Comparison of ENCODE assay signal across 8 cellular contexts in genomic region chr17:75289832-75290337, GRCh38. TPM values are rescaled to one million over a fixed set of nuclear protein-coding genes. Genes with fewer than 3 reads are reported as not detected.
DNase-seq lines count a peak whose midpoint lies in the region; ATAC-seq and TF ChIP-seq lines count a peak whose summit lies in the region.

No MANE protein-coding gene starts in this region.

- no peak overlapping the region for H2BK20ac ChIP-seq in H9 (ENCODE audit: low read depth, low read length, poor library complexity, severe bottlenecking)

- no peak overlapping the region for H2BK5ac ChIP-seq in H9 (ENCODE audit: insufficient read length, low read length)

- no peak overlapping the region for H2AK5ac ChIP-seq in H9 (ENCODE audit: insufficient read length, low read length)

- no peaks in the 10 kb centered on the region for H3K79me2 ChIP-seq in H9 (ENCODE audit: insufficient read depth, low read length)

- no peak overlapping the region for H4K91ac ChIP-seq in H9 (ENCODE audit: insufficient read length, low read depth, low read length)

- no peak for TF ChIP-seq POLR2A in ovary (IDR thresholded peaks at IDR 0.05)
- TF ChIP-seq POLR2A in upper lobe of left lung (IDR thresholded peaks at IDR 0.05), result peak in 1 of 4 donors; percentile 10

- H3K27ac ChIP-seq in H9 (ENCODE audit: insufficient read length, low read depth, low read length), result no peak overlapping the region
- peak overlapping the region; percentile 51 to 75 for H3K27ac ChIP-seq in ovary
- H3K27ac ChIP-seq in upper lobe of left lung, result peak overlapping the region; percentile 88 to 97 (median 94)

- no peak overlapping the region for H4K8ac ChIP-seq in H9 (replicated peaks; ENCODE audit: insufficient read length, low read depth, low read length)

- H3K4ac ChIP-seq in H9 (ENCODE audit: low read depth, low read length), result no peak overlapping the region

- H3K18ac ChIP-seq in H9 (ENCODE audit: insufficient read length, low read depth, low read length), result no peak overlapping the region

- H2BK15ac ChIP-seq in H9 (ENCODE audit: low read depth, low read length), result no peak overlapping the region

- peaks cover 3 to 20% (median 8%) of the 10 kb centered on the region in 3 experiments; a peak in 5 of 7 replicates for H3K36me3 Mint-ChIP-seq in H9 (ENCODE audit: insufficient read depth in 1 of 3, low read depth in 3 of 3)
- peaks cover 27% of the 10 kb centered on the region for H3K36me3 Mint-ChIP-seq in activated T-helper 1 cell treated with anti-CD3 and anti-CD28 coated beads, Interleukin-12 subunit alpha, Interleukin-12 subunit beta, Interleukin-2, Interleukin-4 antibody, amounts not matched to agents 30 ng/mL and 10 ng/mL and 1 ng/mL, durations not matched to agents 14 hours and 24 hours and 36 hours (ENCODE audit: low read depth)

- H3K27me3 Mint-ChIP-seq in H9 (ENCODE audit: low read depth), result no peaks in the 10 kb centered on the region; the same call in 1 of the 2 replicates
- no peaks in the 10 kb centered on the region for H3K27me3 Mint-ChIP-seq in activated T-helper 1 cell treated with anti-CD3 and anti-CD28 coated beads, Interleukin-12 subunit alpha, Interleukin-12 subunit beta, Interleukin-2, Interleukin-4 antibody, amounts not matched to agents 30 ng/mL and 10 ng/mL and 1 ng/mL, durations not matched to agents 14 hours and 24 hours and 36 hours (ENCODE audit: insufficient read depth)

- no peak overlapping the region for H3K14ac ChIP-seq in H9 (ENCODE audit: insufficient read depth, low read length)

- no peaks in the 10 kb centered on the region for H3K79me1 ChIP-seq in H9 (ENCODE audit: insufficient read depth, low read depth, low read length, poor library complexity, severe bottlenecking)

- no peak overlapping the region for H2BK12ac ChIP-seq in H9 (ENCODE audit: insufficient read length, low read depth, low read length)

- TF ChIP-seq EP300 in ovary (IDR thresholded peaks at IDR 0.05) (no peak), upper lobe of left lung (IDR thresholded peaks at IDR 0.05) (no peak)

- no peaks in the 10 kb centered on the region for H4K20me1 ChIP-seq in H9 (ENCODE audit: control insufficient read depth, insufficient read depth, insufficient read length)

- H3K4me3 ChIP-seq in foreskin fibroblast (ENCODE audit: low read depth in 1 of 2, low read length in 2 of 2) (peak overlapping the region; percentile 85 to 95), ovary (peak overlapping the region; percentile 66), upper lobe of left lung (peak overlapping the region; percentile 72 to 96 (median 84))

- TF ChIP-seq CTCF in H9 (conservative IDR thresholded peaks at IDR 0.05) (no peak; the same call in 2 of the 3 replicates), foreskin fibroblast (IDR thresholded peaks at IDR 0.05; ENCODE audit: low read depth, low read length) (no peak), ovary (IDR thresholded peaks at IDR 0.05) (no peak), upper lobe of left lung (IDR thresholded peaks at IDR 0.05) (peak in 1 of 6 experiments; percentile 1)

- H3T11ph ChIP-seq in H9 (ENCODE audit: low read length), result no peak overlapping the region

- no peaks in the 10 kb centered on the region for H3K9me3 ChIP-seq in H9 (ENCODE audit: control insufficient read depth, low read depth, low read length)
- H3K9me3 ChIP-seq in ovary, result no peaks in the 10 kb centered on the region
- H3K9me3 ChIP-seq in upper lobe of left lung, result no peaks in the 10 kb centered on the region

- no peak overlapping the region for H3K23ac ChIP-seq in H9 (ENCODE audit: insufficient read length, low read depth, low read length)

- H3K27ac Mint-ChIP-seq in H9, result peak overlapping the region in 2 of 3 experiments; percentile 91 to 95; a peak in 4 of 7 replicates
- peak overlapping the region; percentile 100 for H3K27ac Mint-ChIP-seq in activated T-helper 1 cell treated with anti-CD3 and anti-CD28 coated beads, Interleukin-12 subunit alpha, Interleukin-12 subunit beta, Interleukin-2, Interleukin-4 antibody, amounts not matched to agents 30 ng/mL and 10 ng/mL and 1 ng/mL, durations not matched to agents 14 hours and 24 hours and 36 hours

- peaks cover 8 to 10% of the 10 kb centered on the region in 2 experiments for H3K4me1 Mint-ChIP-seq in H9
- H3K4me1 Mint-ChIP-seq in activated T-helper 1 cell treated with anti-CD3 and anti-CD28 coated beads, Interleukin-12 subunit alpha, Interleukin-12 subunit beta, Interleukin-2, Interleukin-4 antibody, amounts not matched to agents 30 ng/mL and 10 ng/mL and 1 ng/mL, durations not matched to agents 14 hours and 24 hours and 36 hours (ENCODE audit: low read depth), result peaks cover 21% of the 10 kb centered on the region

- H3K56ac ChIP-seq in H9 (ENCODE audit: insufficient read length, low read depth, low read length), result no peak overlapping the region

- peak; percentile 58 for DNase-seq in EH (ENCODE audit: low read depth)
- no peak for DNase-seq in H9
- DNase-seq in NOMO-1 treated with DMSO at 0.1 percent for 48 hours (lab: John Stamatoyannopoulos, UW; ENCODE audit: unreplicated experiment), result peak; percentile 87
- no peak for DNase-seq in activated T-helper 1 cell treated with anti-CD3 and anti-CD28 coated beads, Interleukin-12 subunit alpha, Interleukin-12 subunit beta, Interleukin-2, Interleukin-4 antibody, amounts not matched to agents 30 ng/mL and 10 ng/mL and 1 ng/mL, durations not matched to agents 14 hours and 24 hours and 36 hours (ENCODE audit: low spot score)
- peak; percentile 64 to 86 for DNase-seq in foreskin fibroblast
- peak in 3 of 5 donors; percentile 47 to 55 (median 54) for DNase-seq in ovary
- peak in 1 of 2 donors; percentile 80 for DNase-seq in upper lobe of left lung
- DNase-seq in NCI-H82 treated with DMSO at 0.1 percent for 48 hours (lab: John Stamatoyannopoulos, UW; ENCODE audit: unreplicated experiment), result no peak

- H3K27me3 ChIP-seq in H9 (ENCODE audit: insufficient read depth, low read length) (no peaks in the 10 kb centered on the region), ovary (no peaks in the 10 kb centered on the region), upper lobe of left lung (no peaks in the 10 kb centered on the region)

- peak; percentile 61 to 62 for ATAC-seq in upper lobe of left lung (ENCODE audit: low FRiP score in 2 of 2)

- H2AFZ ChIP-seq in H9 (ENCODE audit: low read length), result peak overlapping the region; percentile 70

- H3K36me3 ChIP-seq in ovary (no peaks in the 10 kb centered on the region), upper lobe of left lung (peaks cover 0 to 14% (median 5%) of the 10 kb centered on the region in 4 donors)

- intact Hi-C loops in activated T-helper 1 cell treated with anti-CD3 and anti-CD28 coated beads, Interleukin-12 subunit alpha, Interleukin-12 subunit beta, Interleukin-2, Interleukin-4 antibody, amounts not matched to agents 30 ng/mL and 10 ng/mL and 1 ng/mL, durations not matched to agents 14 hours and 24 hours and 36 hours (cut with micrococcal nuclease), result loop anchor here (1.0 to 2.0 kb wide), 15 partner anchors 7 to 494 kb away; partner anchors contain the start of genes CDR2L, GGA3, GRB2 and JPT1
- intact Hi-C loops in ovary (cut with DNase I), result no loop called here

- H3K4me3 Mint-ChIP-seq in H9, result peak overlapping the region; percentile 89 to 93
- peak overlapping the region; percentile 97 for H3K4me3 Mint-ChIP-seq in activated T-helper 1 cell treated with anti-CD3 and anti-CD28 coated beads, Interleukin-12 subunit alpha, Interleukin-12 subunit beta, Interleukin-2, Interleukin-4 antibody, amounts not matched to agents 30 ng/mL and 10 ng/mL and 1 ng/mL, durations not matched to agents 14 hours and 24 hours and 36 hours

- no CpG with 5 or more reads among the region's 26 CpGs for WGBS in H9 (ENCODE audit: extremely low coverage, insufficient read length, low lambda C conversion rate)
- WGBS in ovary, 3 donors, result 3 to 11% (median 3%) methylated on average over 26 of the region's 26 CpGs
- 4 to 5% methylated on average over 26 of the region's 26 CpGs for whole genome bisulfite sequencing in upper lobe of left lung, 2 donors

- H3K9me3 Mint-ChIP-seq in H9, result no peaks in the 10 kb centered on the region; a peak in 1 of 5 replicates
- H3K9me3 Mint-ChIP-seq in activated T-helper 1 cell treated with anti-CD3 and anti-CD28 coated beads, Interleukin-12 subunit alpha, Interleukin-12 subunit beta, Interleukin-2, Interleukin-4 antibody, amounts not matched to agents 30 ng/mL and 10 ng/mL and 1 ng/mL, durations not matched to agents 14 hours and 24 hours and 36 hours, result no peaks in the 10 kb centered on the region

- no peaks in the 10 kb centered on the region for H3K4me1 ChIP-seq in H9 (ENCODE audit: insufficient read depth, low read length)
- H3K4me1 ChIP-seq in ovary (ENCODE audit: insufficient read depth), result no peaks in the 10 kb centered on the region
- H3K4me1 ChIP-seq in upper lobe of left lung, result peaks cover 8 to 11% (median 10%) of the 10 kb centered on the region in 4 donors

- peaks cover 7% of the 10 kb centered on the region for H3K23me2 ChIP-seq in H9 (ENCODE audit: insufficient read length, low read depth, low read length, poor library complexity, severe bottlenecking)

- peak overlapping the region; percentile 66 for H3K4me2 ChIP-seq in H9 (ENCODE audit: insufficient read depth, insufficient read length, low read length)

- no peak overlapping the region for H2BK120ac ChIP-seq in H9 (ENCODE audit: low read depth, low read length, poor library complexity, severe bottlenecking)

- H3K9ac ChIP-seq in H9 (ENCODE audit: extremely low read depth, insufficient read length, low read length), result peak overlapping the region; percentile 21

- no peak overlapping the region for H4K5ac ChIP-seq in H9 (ENCODE audit: insufficient read length, low read depth, low read length)

RNA-seq across cellular contexts. Expression of gene SLC25A19, which starts 0.7 kb away (rescaled TPM):
- total RNA-seq in H9 (2021), result 24.2 and 27.2 TPM in 2 replicates
- total RNA-seq in activated T-helper 1 cell treated with anti-CD3 and anti-CD28 coated beads, Interleukin-12 subunit alpha, Interleukin-12 subunit beta, Interleukin-2, Interleukin-4 antibody, amounts not matched to agents 30 ng/mL and 10 ng/mL and 1 ng/mL, durations not matched to agents 14 hours and 24 hours and 36 hours, result 119 and 126 TPM in 2 replicates
- total RNA-seq in ovary, result 10 to 100 TPM in 2 of 7 donors, 1 to 10 TPM in 5; 6.0 to 12.1 (median 7.9) TPM
- 1 to 10 TPM; 4.1 to 7.4 TPM for polyA plus RNA-seq in ovary
- total RNA-seq in upper lobe of left lung, result 10 to 100 TPM; 21.9 to 37.0 (median 23.9) TPM

RNA-seq across cellular contexts. Expression of gene MIF4GD, which starts 18.9 kb away (rescaled TPM):
- total RNA-seq in H9 (2021) (24.0 and 26.1 TPM in 2 replicates), ovary (10 to 100 TPM; 11.8 to 20.3 (median 13.9) TPM), upper lobe of left lung (10 to 100 TPM; 19.9 to 42.8 (median 36.2) TPM)
- 49.0 and 49.3 TPM in 2 replicates for total RNA-seq in activated T-helper 1 cell treated with anti-CD3 and anti-CD28 coated beads, Interleukin-12 subunit alpha, Interleukin-12 subunit beta, Interleukin-2, Interleukin-4 antibody, amounts not matched to agents 30 ng/mL and 10 ng/mL and 1 ng/mL, durations not matched to agents 14 hours and 24 hours and 36 hours
- polyA plus RNA-seq in ovary, result 10 to 100 TPM; 15.7 to 17.8 TPM

RNA-seq across cellular contexts. Expression of gene MRPS7, which starts 28.2 kb away (rescaled TPM):
- total RNA-seq in H9 (2021) (93.7 and 97.4 TPM in 2 replicates), ovary (10 to 100 TPM; 19.6 to 44.8 (median 34.3) TPM), upper lobe of left lung (10 to 100 TPM; 23.7 to 56.7 (median 36.9) TPM)
- total RNA-seq in activated T-helper 1 cell treated with anti-CD3 and anti-CD28 coated beads, Interleukin-12 subunit alpha, Interleukin-12 subunit beta, Interleukin-2, Interleukin-4 antibody, amounts not matched to agents 30 ng/mL and 10 ng/mL and 1 ng/mL, durations not matched to agents 14 hours and 24 hours and 36 hours, result 126 and 130 TPM in 2 replicates
- 10 to 100 TPM; 34.1 to 46.4 TPM for polyA plus RNA-seq in ovary

RNA-seq across cellular contexts. Expression of gene GGA3, which starts 28.5 kb away (rescaled TPM):
- total RNA-seq in H9 (2021) (50.3 and 58.2 TPM in 2 replicates), ovary (10 to 100 TPM; 23.1 to 48.9 (median 38.3) TPM), upper lobe of left lung (100 to 1,000 TPM in 2 of 6 donors, 10 to 100 TPM in 4; 32.3 to 139 (median 55.4) TPM)
- 93.4 and 94.3 TPM in 2 replicates for total RNA-seq in activated T-helper 1 cell treated with anti-CD3 and anti-CD28 coated beads, Interleukin-12 subunit alpha, Interleukin-12 subunit beta, Interleukin-2, Interleukin-4 antibody, amounts not matched to agents 30 ng/mL and 10 ng/mL and 1 ng/mL, durations not matched to agents 14 hours and 24 hours and 36 hours
- 10 to 100 TPM; 18.2 to 39.6 TPM for polyA plus RNA-seq in ovary

Comparison
In these comparisons a context has a peak if more than half of its experiments do, and no peak if none do; other contexts are left out.
1. DNase-seq: peak in EH (single experiment), NOMO-1 treated with DMSO at 0.1 percent for 48 hours (single experiment), foreskin fibroblast (2 of 2) and ovary (3 of 5); none in H9 (single experiment), activated T-helper 1 cell treated with anti-CD3 and anti-CD28 coated beads, Interleukin-12 subunit alpha, Interleukin-12 subunit beta, Interleukin-2, Interleukin-4 antibody, amounts not matched to agents 30 ng/mL and 10 ng/mL and 1 ng/mL, durations not matched to agents 14 hours and 24 hours and 36 hours (single experiment) and NCI-H82 treated with DMSO at 0.1 percent for 48 hours (single experiment).
2. Peak in every context shown above with its lines, with median percentiles within 50 percentile points of each other: H3K4me3 ChIP-seq.